Comparison of ENCODE assay signal across 8 cellular contexts in the genomic region with DNA sequence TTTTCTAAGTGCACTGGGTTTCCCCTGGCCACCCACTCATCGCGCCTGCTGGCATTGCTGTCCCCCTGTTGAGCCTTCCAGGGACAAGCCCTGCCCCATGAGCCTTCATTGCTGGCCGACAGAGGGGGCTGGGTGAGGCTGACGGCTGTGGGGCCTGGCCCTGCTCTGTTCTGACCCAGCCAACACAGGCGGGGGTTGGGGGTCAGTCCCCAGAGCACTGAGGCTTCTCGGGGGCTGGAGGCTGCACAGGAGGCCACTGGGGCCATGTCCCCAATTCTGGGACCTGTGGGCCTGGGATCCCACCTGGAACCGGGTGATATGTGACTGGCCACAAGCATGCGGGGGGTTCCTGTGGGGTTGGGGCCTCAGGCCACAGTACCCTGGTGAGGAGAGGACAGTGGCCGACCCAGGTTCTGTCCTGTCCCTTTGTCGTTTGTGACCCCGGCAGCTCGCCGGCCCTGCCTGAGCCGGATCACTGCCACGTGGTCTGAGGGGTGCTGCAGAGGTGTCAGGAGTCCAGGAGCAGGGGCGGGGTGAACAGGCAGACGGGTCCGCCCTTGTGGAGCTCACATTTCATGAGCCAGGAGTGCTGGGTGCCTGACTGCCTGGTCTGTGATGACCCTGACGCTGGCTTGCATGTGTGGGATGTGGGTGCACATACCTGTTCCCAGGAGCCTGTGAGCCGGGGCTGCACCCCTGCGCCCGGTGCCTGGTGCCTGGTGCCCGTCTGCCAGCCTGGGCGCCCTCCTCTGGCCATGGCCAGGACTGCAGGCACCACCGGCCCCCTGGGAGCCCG. TPM values are rescaled to one million over a fixed set of nuclear protein-coding genes. Genes with fewer than 3 reads are reported as not detected.
DNase-seq lines count a peak whose midpoint lies in the region; ATAC-seq and TF ChIP-seq lines count a peak whose summit lies in the region.

No MANE protein-coding gene starts in this region.

- H3K4me3 ChIP-seq in H7 (ENCODE audit: insufficient read depth, low read depth, low read length): no peak overlapping the region

- H3K36me3 ChIP-seq in H7 (replicated peaks; ENCODE audit: control insufficient read depth, insufficient read depth, low read length): peaks cover 19% of the 10 kb centered on the region

- DNase-seq in AG08396 (ENCODE audit: low spot score) (peak; percentile 91), H7 (peak; percentile 99), hepatic stellate cell (ENCODE audit: low spot score) (peak; percentile 83), NCI-H146 (lab: John Stamatoyannopoulos, UW) (no peak), SKM-1 (lab: John Stamatoyannopoulos, UW; ENCODE audit: unreplicated experiment) (no peak)
- peak in 1 of 2 donors; percentile 88 for DNase-seq in activated naive CD4-positive, alpha-beta T cell treated with anti-CD3 and anti-CD28 coated beads, Interleukin-2, amount 50 U/mL, for 72 hours (ENCODE audit: low spot score in 2 of 2)
- DNase-seq in stimulated activated CD4-positive, alpha-beta T cell treated with anti-CD3 and anti-CD28 coated beads, Interleukin-4, amount 100 ng/mL, for 1 hour: peak; percentile 72

- H3K27me3 ChIP-seq in H7 (ENCODE audit: control insufficient read depth, insufficient read depth, low read length): no peaks in the 10 kb centered on the region; the same call in 1 of the 2 replicates

- H3K27ac Mint-ChIP-seq in activated naive CD4-positive, alpha-beta T cell treated with anti-CD3 and anti-CD28 coated beads, Interleukin-2, amount 50 U/mL, for 72 hours: no peak overlapping the region

- ATAC-seq in SK-N-SH treated with all-trans-retinoic acid at 6 μM for 48 hours: peak; percentile 69
- peak; percentile 65 to 69 for ATAC-seq in activated naive CD4-positive, alpha-beta T cell treated with anti-CD3 and anti-CD28 coated beads, Interleukin-2, amount 50 U/mL, for 72 hours

- no peaks in the 10 kb centered on the region for H3K36me3 Mint-ChIP-seq in activated naive CD4-positive, alpha-beta T cell treated with anti-CD3 and anti-CD28 coated beads, Interleukin-2, amount 50 U/mL, for 72 hours

- no peaks in the 10 kb centered on the region for H3K9me3 Mint-ChIP-seq in activated naive CD4-positive, alpha-beta T cell treated with anti-CD3 and anti-CD28 coated beads, Interleukin-2, amount 50 U/mL, for 72 hours

TF ChIP-seq in SK-N-SH treated with all-trans-retinoic acid at 6 μM for 48 hours, 23 proteins besides CTCF, POLR2A, EP300 and RAD21:
- TF ChIP-seq ZFP30 (CRISPR knock-in tag; IDR thresholded peaks at IDR 0.05) (no peak), SNAI2 (CRISPR knock-in tag; IDR thresholded peaks at IDR 0.05) (no peak), ESRRG (CRISPR knock-in tag; IDR thresholded peaks at IDR 0.05) (no peak), ZFP3 (CRISPR knock-in tag; IDR thresholded peaks at IDR 0.05) (no peak)

RNA-seq across cellular contexts. Expression of a gene that starts 2.1 kb away (rescaled TPM):
- 0.17 and 0.70 TPM in 2 replicates for total RNA-seq in H7 (2014; rRNA removed; shearing (Covaris generic))
- total RNA-seq in activated naive CD4-positive, alpha-beta T cell treated with anti-CD3 and anti-CD28 coated beads, Interleukin-2, amount 50 U/mL, for 72 hours: under 1 TPM in 1 of 2 donors, not detected in 1; 0.09 TPM

RNA-seq across cellular contexts. Expression of a gene that starts 18.3 kb away (rescaled TPM):
- total RNA-seq in H7 (2014; rRNA removed; shearing (Covaris generic)): 88.0 and 114 TPM in 2 replicates
- total RNA-seq in activated naive CD4-positive, alpha-beta T cell treated with anti-CD3 and anti-CD28 coated beads, Interleukin-2, amount 50 U/mL, for 72 hours: 100 to 1,000 TPM in 1 of 2 donors, 10 to 100 TPM in 1; 77.2 to 108 TPM

RNA-seq across cellular contexts. Expression of a gene that starts 36.6 kb away (rescaled TPM):
- 3.0 and 4.8 TPM in 2 replicates for total RNA-seq in H7 (2014; rRNA removed; shearing (Covaris generic))
- not detected for total RNA-seq in activated naive CD4-positive, alpha-beta T cell treated with anti-CD3 and anti-CD28 coated beads, Interleukin-2, amount 50 U/mL, for 72 hours

RNA-seq across cellular contexts. Expression of a gene that starts 55.2 kb away (rescaled TPM):
- total RNA-seq in H7 (2014; rRNA removed; shearing (Covaris generic)): 0.26 TPM in 1 of 2 replicates, not detected in the other
- under 1 TPM in 1 of 2 donors, not detected in 1; 0.51 TPM for total RNA-seq in activated naive CD4-positive, alpha-beta T cell treated with anti-CD3 and anti-CD28 coated beads, Interleukin-2, amount 50 U/mL, for 72 hours

Comparison
In these comparisons a context has a peak if more than half of its experiments do, and no peak if none do; other contexts are left out.
1. DNase-seq: peak in AG08396 (single experiment), H7 (single experiment), hepatic stellate cell (single experiment) and stimulated activated CD4-positive, alpha-beta T cell treated with anti-CD3 and anti-CD28 coated beads, Interleukin-4, amount 100 ng/mL, for 1 hour (single experiment); none in NCI-H146 (single experiment) and SKM-1 (single experiment).